ENCODE assay signal across 1 cellular context in genomic region chr3:37993811-37994638, GRCh38.
TF ChIP-seq lines count a peak whose summit lies in the region.

No MANE protein-coding gene starts in this region.

TF ChIP-seq in GM12878, 131 proteins besides CTCF, POLR2A, EP300 and RAD21 (continued from another document):
- no peak for TF ChIP-seq IRF5 (IDR thresholded peaks at IDR 0.05; ENCODE audit: borderline replicate concordance)
- peak; percentile 41; the same call in 1 of the 2 replicates for TF ChIP-seq RUNX3 (IDR thresholded peaks at IDR 0.05; ENCODE audit: low read length)
- no peak for TF ChIP-seq NFXL1 (IDR thresholded peaks at IDR 0.05; ENCODE audit: borderline replicate concordance)
- TF ChIP-seq ZBED1 (IDR thresholded peaks at IDR 0.05; ENCODE audit: borderline replicate concordance), result no peak
- TF ChIP-seq MXI1 (IDR thresholded peaks at IDR 0.05; ENCODE audit: low read depth, low read length), result peak; percentile 65
- no peak for TF ChIP-seq SREBF2 (IDR thresholded peaks at IDR 0.05; ENCODE audit: low read length)
- TF ChIP-seq, protein P1, sequence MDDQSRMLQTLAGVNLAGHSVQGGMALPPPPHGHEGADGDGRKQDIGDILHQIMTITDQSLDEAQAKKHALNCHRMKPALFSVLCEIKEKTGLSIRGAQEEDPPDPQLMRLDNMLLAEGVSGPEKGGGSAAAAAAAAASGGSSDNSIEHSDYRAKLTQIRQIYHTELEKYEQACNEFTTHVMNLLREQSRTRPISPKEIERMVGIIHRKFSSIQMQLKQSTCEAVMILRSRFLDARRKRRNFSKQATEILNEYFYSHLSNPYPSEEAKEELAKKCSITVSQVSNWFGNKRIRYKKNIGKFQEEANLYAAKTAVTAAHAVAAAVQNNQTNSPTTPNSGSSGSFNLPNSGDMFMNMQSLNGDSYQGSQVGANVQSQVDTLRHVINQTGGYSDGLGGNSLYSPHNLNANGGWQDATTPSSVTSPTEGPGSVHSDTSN (IDR thresholded peaks at IDR 0.05; ENCODE audit: insufficient replicate concordance, low read depth, low read length), result no peak
- TF ChIP-seq GABPA (IDR thresholded peaks at IDR 0.05; ENCODE audit: low read depth), result peak; percentile 69; the same call in 1 of the 2 replicates
- no peak for TF ChIP-seq MEF2A (IDR thresholded peaks at IDR 0.05; ENCODE audit: insufficient read depth, low read depth, low read length)
- no peak for TF ChIP-seq SREBF1 (IDR thresholded peaks at IDR 0.05; ENCODE audit: low read length)
- no peak for TF ChIP-seq BRCA1 (IDR thresholded peaks at IDR 0.05; ENCODE audit: low read depth, low read length)
- TF ChIP-seq IKZF2 (IDR thresholded peaks at IDR 0.05), result peak; percentile 62; a peak in 3 of 4 replicates
- TF ChIP-seq POLR2AphosphoS5 (IDR thresholded peaks at IDR 0.05; ENCODE audit: low read length), result peak; percentile 85
- TF ChIP-seq ESRRA (IDR thresholded peaks at IDR 0.05; ENCODE audit: low read length), result no peak
- no peak for TF ChIP-seq MTA2 (IDR thresholded peaks at IDR 0.05; ENCODE audit: low read depth)
- no peak for TF ChIP-seq TCF7 (IDR thresholded peaks at IDR 0.05; ENCODE audit: borderline replicate concordance)
- TF ChIP-seq CEBPB (IDR thresholded peaks at IDR 0.05; ENCODE audit: borderline replicate concordance in 1 of 2, low read depth in 2 of 2, low read length in 2 of 2), result no peak
- TF ChIP-seq ZSCAN29 (IDR thresholded peaks at IDR 0.05), result no peak
- TF ChIP-seq CBX3 (IDR thresholded peaks at IDR 0.05; ENCODE audit: borderline replicate concordance, low read depth), result no peak
- peak; percentile 73 to 85; a peak in 3 of 4 replicates for TF ChIP-seq BHLHE40 (IDR thresholded peaks at IDR 0.05; ENCODE audit: borderline replicate concordance in 1 of 2, low read depth in 2 of 2, low read length in 1 of 2)
- TF ChIP-seq ZNF207 (IDR thresholded peaks at IDR 0.05; ENCODE audit: borderline replicate concordance), result 0 out of 2 replicates have a peak, but pooled peaks have one; percentile 55
- TF ChIP-seq, protein P2, sequence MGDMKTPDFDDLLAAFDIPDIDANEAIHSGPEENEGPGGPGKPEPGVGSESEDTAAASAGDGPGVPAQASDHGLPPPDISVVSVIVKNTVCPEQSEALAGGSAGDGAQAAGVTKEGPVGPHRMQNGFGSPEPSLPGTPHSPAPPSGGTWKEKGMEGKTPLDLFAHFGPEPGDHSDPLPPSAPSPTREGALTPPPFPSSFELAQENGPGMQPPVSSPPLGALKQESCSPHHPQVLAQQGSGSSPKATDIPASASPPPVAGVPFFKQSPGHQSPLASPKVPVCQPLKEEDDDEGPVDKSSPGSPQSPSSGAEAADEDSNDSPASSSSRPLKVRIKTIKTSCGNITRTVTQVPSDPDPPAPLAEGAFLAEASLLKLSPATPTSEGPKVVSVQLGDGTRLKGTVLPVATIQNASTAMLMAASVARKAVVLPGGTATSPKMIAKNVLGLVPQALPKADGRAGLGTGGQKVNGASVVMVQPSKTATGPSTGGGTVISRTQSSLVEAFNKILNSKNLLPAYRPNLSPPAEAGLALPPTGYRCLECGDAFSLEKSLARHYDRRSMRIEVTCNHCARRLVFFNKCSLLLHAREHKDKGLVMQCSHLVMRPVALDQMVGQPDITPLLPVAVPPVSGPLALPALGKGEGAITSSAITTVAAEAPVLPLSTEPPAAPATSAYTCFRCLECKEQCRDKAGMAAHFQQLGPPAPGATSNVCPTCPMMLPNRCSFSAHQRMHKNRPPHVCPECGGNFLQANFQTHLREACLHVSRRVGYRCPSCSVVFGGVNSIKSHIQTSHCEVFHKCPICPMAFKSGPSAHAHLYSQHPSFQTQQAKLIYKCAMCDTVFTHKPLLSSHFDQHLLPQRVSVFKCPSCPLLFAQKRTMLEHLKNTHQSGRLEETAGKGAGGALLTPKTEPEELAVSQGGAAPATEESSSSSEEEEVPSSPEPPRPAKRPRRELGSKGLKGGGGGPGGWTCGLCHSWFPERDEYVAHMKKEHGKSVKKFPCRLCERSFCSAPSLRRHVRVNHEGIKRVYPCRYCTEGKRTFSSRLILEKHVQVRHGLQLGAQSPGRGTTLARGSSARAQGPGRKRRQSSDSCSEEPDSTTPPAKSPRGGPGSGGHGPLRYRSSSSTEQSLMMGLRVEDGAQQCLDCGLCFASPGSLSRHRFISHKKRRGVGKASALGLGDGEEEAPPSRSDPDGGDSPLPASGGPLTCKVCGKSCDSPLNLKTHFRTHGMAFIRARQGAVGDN (IDR thresholded peaks at IDR 0.05), result peak; percentile 93
- no peak for TF ChIP-seq NFIC (IDR thresholded peaks at IDR 0.05; ENCODE audit: low read depth, low read length)
- TF ChIP-seq, protein P3, sequence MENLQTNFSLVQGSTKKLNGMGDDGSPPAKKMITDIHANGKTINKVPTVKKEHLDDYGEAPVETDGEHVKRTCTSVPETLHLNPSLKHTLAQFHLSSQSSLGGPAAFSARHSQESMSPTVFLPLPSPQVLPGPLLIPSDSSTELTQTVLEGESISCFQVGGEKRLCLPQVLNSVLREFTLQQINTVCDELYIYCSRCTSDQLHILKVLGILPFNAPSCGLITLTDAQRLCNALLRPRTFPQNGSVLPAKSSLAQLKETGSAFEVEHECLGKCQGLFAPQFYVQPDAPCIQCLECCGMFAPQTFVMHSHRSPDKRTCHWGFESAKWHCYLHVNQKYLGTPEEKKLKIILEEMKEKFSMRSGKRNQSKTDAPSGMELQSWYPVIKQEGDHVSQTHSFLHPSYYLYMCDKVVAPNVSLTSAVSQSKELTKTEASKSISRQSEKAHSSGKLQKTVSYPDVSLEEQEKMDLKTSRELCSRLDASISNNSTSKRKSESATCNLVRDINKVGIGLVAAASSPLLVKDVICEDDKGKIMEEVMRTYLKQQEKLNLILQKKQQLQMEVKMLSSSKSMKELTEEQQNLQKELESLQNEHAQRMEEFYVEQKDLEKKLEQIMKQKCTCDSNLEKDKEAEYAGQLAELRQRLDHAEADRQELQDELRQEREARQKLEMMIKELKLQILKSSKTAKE (IDR thresholded peaks at IDR 0.05; ENCODE audit: low read depth, poor library complexity, severe bottlenecking), result no peak
- peak; percentile 58 for TF ChIP-seq NBN (IDR thresholded peaks at IDR 0.05)
